12 cellular contexts compared by ENCODE assay signal in genomic region chr12:124295431-124296058, GRCh38. TPM values are rescaled to one million over a fixed set of nuclear protein-coding genes. Genes with fewer than 3 reads are reported as not detected.
DNase-seq lines count a peak whose midpoint lies in the region; ATAC-seq and TF ChIP-seq lines count a peak whose summit lies in the region.
"Had no signal": no experiment of that assay in that cellular context is flagged by ENCODE, and none has a peak within 500 bp of the region (broad histone marks: within the 10 kb centered on the region; RNA-seq: fewer than 3 reads in every experiment).

No MANE protein-coding gene starts in this region.

- H3K4me1 ChIP-seq in BE2C (peaks cover 10% of the 10 kb centered on the region), NT2/D1 (ENCODE audit: insufficient read depth, insufficient read length) (peaks cover 18% of the 10 kb centered on the region), foreskin keratinocyte (no peaks in the 10 kb centered on the region), trophoblast cell (ENCODE audit: control insufficient read depth in 1 of 2, insufficient read depth in 2 of 2, low read length in 2 of 2) (peaks cover 28 to 35% of the 10 kb centered on the region in 2 experiments)

- H4K12ac ChIP-seq in trophoblast cell (ENCODE audit: low read depth, low read length), result no peak overlapping the region

- no peak overlapping the region for H3K14ac ChIP-seq in trophoblast cell (ENCODE audit: low read length)

- peak; percentile 5 for ATAC-seq in foreskin keratinocyte

- H3K18ac ChIP-seq in trophoblast cell (ENCODE audit: low read length), result peak overlapping the region; percentile 55

- H3K4me1 Mint-ChIP-seq in activated T-helper 2 cell treated with anti-CD3 and anti-CD28 coated beads, Interferon-gamma antibody, Interleukin-2, Interleukin-4, amounts not matched to agents 10 μg/mL and 5 μg/mL and 100 μg/mL, durations not matched to agents 14 hours and 24 hours and 36 hours (ENCODE audit: low read depth), result no peaks in the 10 kb centered on the region

- H3K23ac ChIP-seq in trophoblast cell (ENCODE audit: low read length), result no peak overlapping the region

- no peak overlapping the region for H2AK5ac ChIP-seq in trophoblast cell (ENCODE audit: low read length)

- H4K8ac ChIP-seq in trophoblast cell (ENCODE audit: low read depth, low read length), result peak overlapping the region; percentile 13

- no peak overlapping the region for H2AFZ ChIP-seq in trophoblast cell (ENCODE audit: insufficient read depth, low read length, poor library complexity)

- H3K36me3 Mint-ChIP-seq in activated T-helper 2 cell treated with anti-CD3 and anti-CD28 coated beads, Interferon-gamma antibody, Interleukin-2, Interleukin-4, amounts not matched to agents 10 μg/mL and 5 μg/mL and 100 μg/mL, durations not matched to agents 14 hours and 24 hours and 36 hours (ENCODE audit: low read depth), result no peaks in the 10 kb centered on the region

- DNase-seq in BE2C (no peak), NT2/D1 (ENCODE audit: low read depth, low spot score) (no peak), foreskin keratinocyte (no peak), trophoblast cell (no peak), NCI-H2081 (lab: John Stamatoyannopoulos, UW) (no peak), KBM-7 (no peak), cerebellum (ENCODE audit: low spot score) (no peak)
- no peak for DNase-seq in activated T-helper 2 cell treated with anti-CD3 and anti-CD28 coated beads, Interferon-gamma antibody, Interleukin-2, Interleukin-4, amounts not matched to agents 10 μg/mL and 5 μg/mL and 100 μg/mL, durations not matched to agents 14 hours and 24 hours and 36 hours (ENCODE audit: low spot score)
- DNase-seq: DMS 273 treated with DMSO at 0.1 percent for 48 hours, NCI-H1048, SHP77 treated with DMSO at 0.1 percent for 48 hours had no signal

- no peak overlapping the region for H3K4me3 Mint-ChIP-seq in activated T-helper 2 cell treated with anti-CD3 and anti-CD28 coated beads, Interferon-gamma antibody, Interleukin-2, Interleukin-4, amounts not matched to agents 10 μg/mL and 5 μg/mL and 100 μg/mL, durations not matched to agents 14 hours and 24 hours and 36 hours (ENCODE audit: low read depth)

- in situ Hi-C loops in KBM-7 (cut with MboI; ENCODE audit: low pct_unique_long_range_greater_than_20kb, low sequenced_read_pairs), result no loop called here

- no peak overlapping the region for H3K4ac ChIP-seq in trophoblast cell (ENCODE audit: low read depth, low read length)

- no peaks in the 10 kb centered on the region for H3K79me2 ChIP-seq in trophoblast cell (ENCODE audit: control insufficient read depth, insufficient read depth, low read length, poor library complexity)

- H4K91ac ChIP-seq in trophoblast cell (ENCODE audit: low read depth, low read length), result peak overlapping the region; percentile 8

- no peak overlapping the region for H3K27ac Mint-ChIP-seq in activated T-helper 2 cell treated with anti-CD3 and anti-CD28 coated beads, Interferon-gamma antibody, Interleukin-2, Interleukin-4, amounts not matched to agents 10 μg/mL and 5 μg/mL and 100 μg/mL, durations not matched to agents 14 hours and 24 hours and 36 hours

- peak overlapping the region; percentile 71 for H3K9ac ChIP-seq in NT2/D1 (ENCODE audit: insufficient read length, low read depth)
- H3K9ac ChIP-seq in trophoblast cell (ENCODE audit: low read length), result no peak overlapping the region

- H3K36me3 ChIP-seq in BE2C (no peaks in the 10 kb centered on the region), NT2/D1 (ENCODE audit: insufficient read depth, insufficient read length, low read length) (peaks cover 6% of the 10 kb centered on the region), trophoblast cell (ENCODE audit: control insufficient read depth in 1 of 2, insufficient read depth in 2 of 2, low read length in 2 of 2) (no peaks in the 10 kb centered on the region)
- H3K36me3 ChIP-seq: neutrophil had no signal

- H3K9me3 Mint-ChIP-seq in activated T-helper 2 cell treated with anti-CD3 and anti-CD28 coated beads, Interferon-gamma antibody, Interleukin-2, Interleukin-4, amounts not matched to agents 10 μg/mL and 5 μg/mL and 100 μg/mL, durations not matched to agents 14 hours and 24 hours and 36 hours, result no peaks in the 10 kb centered on the region

- H3K9me3 ChIP-seq in BE2C, result no peaks in the 10 kb centered on the region
- H3K9me3 ChIP-seq in NT2/D1 (ENCODE audit: insufficient read depth, low read length), result no peaks in the 10 kb centered on the region
- H3K9me3 ChIP-seq in trophoblast cell (ENCODE audit: insufficient read depth, low read depth, low read length), result peaks cover 5% of the 10 kb centered on the region
- H3K9me3 ChIP-seq: neutrophil had no signal

- H3K27ac ChIP-seq in foreskin keratinocyte, result no peak overlapping the region
- H3K27ac ChIP-seq in trophoblast cell (ENCODE audit: low read depth, low read length), result no peak overlapping the region
- H3K27ac ChIP-seq: neutrophil had no signal

- peaks cover 25% of the 10 kb centered on the region for H3K27me3 ChIP-seq in BE2C
- H3K27me3 ChIP-seq in NT2/D1 (ENCODE audit: insufficient read depth, insufficient read length), result peaks cover 15% of the 10 kb centered on the region
- peaks cover 35% of the 10 kb centered on the region for H3K27me3 ChIP-seq in foreskin keratinocyte
- H3K27me3 ChIP-seq in trophoblast cell (ENCODE audit: insufficient read depth, low read length), result peaks cover 5% of the 10 kb centered on the region

- no peak for TF ChIP-seq CTCF in BE2C (IDR thresholded peaks at IDR 0.05; ENCODE audit: low read depth, low read length)
- no peak for TF ChIP-seq CTCF in foreskin keratinocyte (conservative IDR thresholded peaks at IDR 0.05)

- H2BK5ac ChIP-seq in trophoblast cell (ENCODE audit: low read depth, low read length, poor library complexity), result no peak overlapping the region

- H2BK120ac ChIP-seq in trophoblast cell (ENCODE audit: insufficient read depth, low read length, poor library complexity), result no peak overlapping the region

- peak overlapping the region; percentile 72 for H3K4me2 ChIP-seq in trophoblast cell (ENCODE audit: low read length)

- H3K4me3 ChIP-seq in BE2C (ENCODE audit: low read depth, low read length), result peak overlapping the region; percentile 47
- peak overlapping the region; percentile 57 for H3K4me3 ChIP-seq in NT2/D1 (ENCODE audit: insufficient read length, low read depth)
- H3K4me3 ChIP-seq in trophoblast cell (ENCODE audit: low read depth, low read length), result peak overlapping the region; percentile 49

- intact Hi-C loops in activated T-helper 2 cell treated with anti-CD3 and anti-CD28 coated beads, Interferon-gamma antibody, Interleukin-2, Interleukin-4, amounts not matched to agents 10 μg/mL and 5 μg/mL and 100 μg/mL, durations not matched to agents 14 hours and 24 hours and 36 hours (cut with micrococcal nuclease), result no loop called here

- H3K79me1 ChIP-seq in trophoblast cell (ENCODE audit: low read length), result peaks cover 5% of the 10 kb centered on the region

- no CpG with 5 or more reads among the region's 42 CpGs for WGBS in trophoblast cell (ENCODE audit: extremely low coverage, insufficient coverage, insufficient read length)

- no peak overlapping the region for H2BK12ac ChIP-seq in trophoblast cell (ENCODE audit: low read length)

- H3K27me3 Mint-ChIP-seq in activated T-helper 2 cell treated with anti-CD3 and anti-CD28 coated beads, Interferon-gamma antibody, Interleukin-2, Interleukin-4, amounts not matched to agents 10 μg/mL and 5 μg/mL and 100 μg/mL, durations not matched to agents 14 hours and 24 hours and 36 hours (ENCODE audit: low read depth), result peaks cover 29% of the 10 kb centered on the region

RNA-seq across cellular contexts. Expression of gene RFLNA, which starts 0.7 kb away (rescaled TPM):
- polyA plus RNA-seq in BE2C (2012; ENCODE audit: insufficient read depth, insufficient read length, low read depth), result 11.2 TPM
- total RNA-seq in foreskin keratinocyte (4.7 and 45.5 TPM in 2 replicates), cerebellum (8.5 TPM)
- 4.3 and 44.3 TPM in 2 replicates for polyA plus RNA-seq in foreskin keratinocyte
- 1.00 and 1.4 TPM in 2 replicates for polyA plus RNA-seq in trophoblast cell (2013)
- total RNA-seq in activated T-helper 2 cell treated with anti-CD3 and anti-CD28 coated beads, Interferon-gamma antibody, Interleukin-2, Interleukin-4, amounts not matched to agents 10 μg/mL and 5 μg/mL and 100 μg/mL, durations not matched to agents 14 hours and 24 hours and 36 hours, result not detected in 2 replicates
